Comparison of ENCODE assay signal across 19 cellular contexts in the genomic region with DNA sequence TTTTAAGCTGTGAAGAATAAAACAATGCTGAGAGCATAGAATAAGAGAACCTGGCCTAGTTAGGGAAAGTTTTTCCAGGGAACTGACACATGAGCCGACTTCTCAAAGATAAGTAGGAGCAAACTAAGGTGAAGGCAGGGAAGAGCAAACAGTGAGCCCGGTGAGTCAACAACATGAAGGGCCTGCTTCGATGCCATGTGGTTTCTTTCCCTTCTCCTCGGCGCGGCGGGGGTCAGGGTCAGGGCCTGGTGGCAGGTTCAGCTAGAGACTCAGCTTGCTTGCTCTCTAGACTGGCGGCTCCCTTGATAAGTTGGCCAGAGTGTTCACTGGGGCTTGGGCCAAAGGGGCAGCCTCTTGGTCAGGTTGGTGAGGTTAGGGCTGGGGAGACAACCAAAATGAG.
A peak's percentile ranks its signal among the peaks of the same experiment; 100 is the strongest.
DNase-seq lines count a peak whose midpoint lies in the region; ATAC-seq, FAIRE-seq and TF ChIP-seq lines count a peak whose summit lies in the region.
"Had no signal": no experiment of that assay in that cellular context is flagged by ENCODE, and none has a peak within 500 bp of the region (broad histone marks: within the 10 kb centered on the region; RNA-seq: fewer than 3 reads in every experiment).

No MANE protein-coding gene starts in this region.

- H3K4me1 Mint-ChIP-seq in activated CD4-positive, alpha-beta T cell treated with anti-CD3 and anti-CD28 coated beads, Interleukin-2, amount 10 ng/mL, durations not matched to agents 24 days and 14 days: peaks cover 8% of the 10 kb centered on the region

- H3K4me1 ChIP-seq in mucosa of descending colon (ENCODE audit: low read depth): no peaks in the 10 kb centered on the region

- CTCF ChIA-PET in GM10248 (lab: Yijun Ruan, JAX): no interaction called here

- H3K27ac Mint-ChIP-seq in activated CD4-positive, alpha-beta T cell treated with anti-CD3 and anti-CD28 coated beads, Interleukin-2, amount 10 ng/mL, durations not matched to agents 24 days and 14 days: no peak overlapping the region
- H3K27ac Mint-ChIP-seq: activated CD4-positive, alpha-beta memory T cell treated with anti-CD3 and anti-CD28 coated beads, Interleukin-2, amount 10 ng/mL, durations not matched to agents 7 days and 5 days had no signal

- peak; percentile 77 for ATAC-seq in mucosa of descending colon
- ATAC-seq: sciatic nerve, SK-N-SH treated with all-trans-retinoic acid at 6 μM for 48 hours had no signal

- no peaks in the 10 kb centered on the region for H3K9me3 Mint-ChIP-seq in activated CD4-positive, alpha-beta T cell treated with anti-CD3 and anti-CD28 coated beads, Interleukin-2, amount 10 ng/mL, durations not matched to agents 24 days and 14 days
- H3K9me3 Mint-ChIP-seq: activated CD4-positive, alpha-beta memory T cell treated with anti-CD3 and anti-CD28 coated beads, Interleukin-2, amount 10 ng/mL, durations not matched to agents 7 days and 5 days had no signal

- TF ChIP-seq CTCF in C4-2B (conservative IDR thresholded peaks at IDR 0.05) (no peak), mucosa of descending colon (IDR thresholded peaks at IDR 0.05) (no peak), GM10248 (IDR thresholded peaks at IDR 0.05; ENCODE audit: control extremely low read depth, extremely low read depth, low read depth, missing control alignments) (no peak)

- H3K9me3 ChIP-seq in mucosa of descending colon: no peaks in the 10 kb centered on the region

- H3K4me3 ChIP-seq in mucosa of descending colon: no peak overlapping the region

- peak overlapping the region; percentile 22 for H3K27ac ChIP-seq in C4-2B

- POLR2A ChIA-PET in GM10248 (lab: Yijun Ruan, JAX): no interaction called here

- intact Hi-C loops in mucosa of descending colon (cut with DNase I, micrococcal nuclease): no loop called here
- intact Hi-C loops in activated CD4-positive, alpha-beta T cell treated with anti-CD3 and anti-CD28 coated beads, Interleukin-2, amount 10 ng/mL, durations not matched to agents 24 days and 14 days (cut with micrococcal nuclease): no loop called here

- H3K36me3 ChIP-seq in mucosa of descending colon (ENCODE audit: low read depth): no peaks in the 10 kb centered on the region

- H3K27me3 Mint-ChIP-seq in activated CD4-positive, alpha-beta T cell treated with anti-CD3 and anti-CD28 coated beads, Interleukin-2, amount 10 ng/mL, durations not matched to agents 24 days and 14 days: no peaks in the 10 kb centered on the region
- H3K27me3 Mint-ChIP-seq: activated CD4-positive, alpha-beta memory T cell treated with anti-CD3 and anti-CD28 coated beads, Interleukin-2, amount 10 ng/mL, durations not matched to agents 7 days and 5 days had no signal

- peak; percentile 52 for DNase-seq in HK-2 (ENCODE audit: unreplicated experiment)
- peak; percentile 10 for DNase-seq in RCC 7860 (ENCODE audit: low spot score)
- DNase-seq in mucosa of descending colon: peak in 2 of 3 donors; percentile 39 to 40
- no peak for DNase-seq in GM10248 (ENCODE audit: extremely low spot score)
- DNase-seq in activated T-cell treated with anti-CD3 and anti-CD28 coated beads, Interleukin-2, amount 50 U/mL, for 1 hour: no peak
- no peak for DNase-seq in activated CD4-positive, alpha-beta T cell treated with anti-CD3 and anti-CD28 coated beads, Interleukin-2, amount 10 ng/mL, durations not matched to agents 24 days and 14 days
- DNase-seq: activated CD4-positive, alpha-beta memory T cell treated with anti-CD3 and anti-CD28 coated beads, Interleukin-2, amount 10 ng/mL, durations not matched to agents 7 days and 5 days; activated CD4-positive, CD25-positive, alpha-beta regulatory T cell; activated naive CD4-positive, alpha-beta T cell; activated T-cell treated with anti-CD3 and anti-CD28 coated beads for 4 hours; amygdala; foreskin fibroblast; hippocampal formation; NCI-H1694; RPMI8226; T-helper 9 cell had no signal

- no peaks in the 10 kb centered on the region for H3K36me3 Mint-ChIP-seq in activated CD4-positive, alpha-beta T cell treated with anti-CD3 and anti-CD28 coated beads, Interleukin-2, amount 10 ng/mL, durations not matched to agents 24 days and 14 days (ENCODE audit: low read depth)

- no peak for FAIRE-seq in RCC 7860 (lab: Jason Lieb, UNC)

- no peak overlapping the region for H3K4me3 Mint-ChIP-seq in activated CD4-positive, alpha-beta T cell treated with anti-CD3 and anti-CD28 coated beads, Interleukin-2, amount 10 ng/mL, durations not matched to agents 24 days and 14 days
- H3K4me3 Mint-ChIP-seq: activated CD4-positive, alpha-beta memory T cell treated with anti-CD3 and anti-CD28 coated beads, Interleukin-2, amount 10 ng/mL, durations not matched to agents 7 days and 5 days had no signal

Comparison
In these comparisons a context has a peak if more than half of its experiments do, and no peak if none do; other contexts are left out.
1. DNase-seq: peak in HK-2 (single experiment), RCC 7860 (single experiment) and mucosa of descending colon (2 of 3); none in GM10248 (single experiment), activated T-cell treated with anti-CD3 and anti-CD28 coated beads, Interleukin-2, amount 50 U/mL, for 1 hour (single experiment) and activated CD4-positive, alpha-beta T cell treated with anti-CD3 and anti-CD28 coated beads, Interleukin-2, amount 10 ng/mL, durations not matched to agents 24 days and 14 days (single experiment).